Comparison of ENCODE assay signal across 1 cellular context in genomic region chr9:105138306-105138801, GRCh38.
TF ChIP-seq lines count a peak whose summit lies in the region.

No MANE protein-coding gene starts in this region.

TF ChIP-seq in WTC11, 78 proteins besides CTCF, POLR2A, EP300 and RAD21 (continued from another document):
- TF ChIP-seq, protein P1, sequence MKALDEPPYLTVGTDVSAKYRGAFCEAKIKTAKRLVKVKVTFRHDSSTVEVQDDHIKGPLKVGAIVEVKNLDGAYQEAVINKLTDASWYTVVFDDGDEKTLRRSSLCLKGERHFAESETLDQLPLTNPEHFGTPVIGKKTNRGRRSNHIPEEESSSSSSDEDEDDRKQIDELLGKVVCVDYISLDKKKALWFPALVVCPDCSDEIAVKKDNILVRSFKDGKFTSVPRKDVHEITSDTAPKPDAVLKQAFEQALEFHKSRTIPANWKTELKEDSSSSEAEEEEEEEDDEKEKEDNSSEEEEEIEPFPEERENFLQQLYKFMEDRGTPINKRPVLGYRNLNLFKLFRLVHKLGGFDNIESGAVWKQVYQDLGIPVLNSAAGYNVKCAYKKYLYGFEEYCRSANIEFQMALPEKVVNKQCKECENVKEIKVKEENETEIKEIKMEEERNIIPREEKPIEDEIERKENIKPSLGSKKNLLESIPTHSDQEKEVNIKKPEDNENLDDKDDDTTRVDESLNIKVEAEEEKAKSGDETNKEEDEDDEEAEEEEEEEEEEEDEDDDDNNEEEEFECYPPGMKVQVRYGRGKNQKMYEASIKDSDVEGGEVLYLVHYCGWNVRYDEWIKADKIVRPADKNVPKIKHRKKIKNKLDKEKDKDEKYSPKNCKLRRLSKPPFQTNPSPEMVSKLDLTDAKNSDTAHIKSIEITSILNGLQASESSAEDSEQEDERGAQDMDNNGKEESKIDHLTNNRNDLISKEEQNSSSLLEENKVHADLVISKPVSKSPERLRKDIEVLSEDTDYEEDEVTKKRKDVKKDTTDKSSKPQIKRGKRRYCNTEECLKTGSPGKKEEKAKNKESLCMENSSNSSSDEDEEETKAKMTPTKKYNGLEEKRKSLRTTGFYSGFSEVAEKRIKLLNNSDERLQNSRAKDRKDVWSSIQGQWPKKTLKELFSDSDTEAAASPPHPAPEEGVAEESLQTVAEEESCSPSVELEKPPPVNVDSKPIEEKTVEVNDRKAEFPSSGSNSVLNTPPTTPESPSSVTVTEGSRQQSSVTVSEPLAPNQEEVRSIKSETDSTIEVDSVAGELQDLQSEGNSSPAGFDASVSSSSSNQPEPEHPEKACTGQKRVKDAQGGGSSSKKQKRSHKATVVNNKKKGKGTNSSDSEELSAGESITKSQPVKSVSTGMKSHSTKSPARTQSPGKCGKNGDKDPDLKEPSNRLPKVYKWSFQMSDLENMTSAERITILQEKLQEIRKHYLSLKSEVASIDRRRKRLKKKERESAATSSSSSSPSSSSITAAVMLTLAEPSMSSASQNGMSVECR (CRISPR knock-in tag; IDR thresholded peaks at IDR 0.05; ENCODE audit: borderline replicate concordance): no peak
- TF ChIP-seq CREB1 (CRISPR knock-in tag; IDR thresholded peaks at IDR 0.05) (no peak), FOXK1 (CRISPR knock-in tag; IDR thresholded peaks at IDR 0.05) (peak; percentile 92), NFATC4 (CRISPR knock-in tag; IDR thresholded peaks at IDR 0.05) (no peak), SP1 (CRISPR knock-in tag; conservative IDR thresholded peaks at IDR 0.05) (no peak)
- TF ChIP-seq, protein P2, sequence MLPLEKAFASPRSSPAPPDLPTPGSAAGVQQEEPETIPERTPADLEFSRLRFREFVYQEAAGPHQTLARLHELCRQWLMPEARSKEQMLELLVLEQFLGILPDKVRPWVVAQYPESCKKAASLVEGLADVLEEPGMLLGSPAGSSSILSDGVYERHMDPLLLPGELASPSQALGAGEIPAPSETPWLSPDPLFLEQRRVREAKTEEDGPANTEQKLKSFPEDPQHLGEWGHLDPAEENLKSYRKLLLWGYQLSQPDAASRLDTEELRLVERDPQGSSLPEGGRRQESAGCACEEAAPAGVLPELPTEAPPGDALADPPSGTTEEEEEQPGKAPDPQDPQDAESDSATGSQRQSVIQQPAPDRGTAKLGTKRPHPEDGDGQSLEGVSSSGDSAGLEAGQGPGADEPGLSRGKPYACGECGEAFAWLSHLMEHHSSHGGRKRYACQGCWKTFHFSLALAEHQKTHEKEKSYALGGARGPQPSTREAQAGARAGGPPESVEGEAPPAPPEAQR (CRISPR knock-in tag; IDR thresholded peaks at IDR 0.05): no peak
